ENCODE assay signal across 1 cellular context in genomic region chr12:106118-106561, GRCh38.
TF ChIP-seq lines count a peak whose summit lies in the region.

No MANE protein-coding gene starts in this region.

TF ChIP-seq in GM23338, 12 proteins besides CTCF, POLR2A, EP300 and RAD21 (continued from another document):
- TF ChIP-seq ZNF462 (CRISPR knock-in tag; IDR thresholded peaks at IDR 0.05) (no peak), CREB1 (CRISPR knock-in tag; IDR thresholded peaks at IDR 0.05; ENCODE audit: low read depth) (no peak), ETS1 (IDR thresholded peaks at IDR 0.05) (no peak), JUNB (IDR thresholded peaks at IDR 0.05; ENCODE audit: unreplicated experiment) (no peak), ZNF331 (CRISPR knock-in tag; IDR thresholded peaks at IDR 0.05; ENCODE audit: low read depth) (no peak)
